In the genomic region with DNA sequence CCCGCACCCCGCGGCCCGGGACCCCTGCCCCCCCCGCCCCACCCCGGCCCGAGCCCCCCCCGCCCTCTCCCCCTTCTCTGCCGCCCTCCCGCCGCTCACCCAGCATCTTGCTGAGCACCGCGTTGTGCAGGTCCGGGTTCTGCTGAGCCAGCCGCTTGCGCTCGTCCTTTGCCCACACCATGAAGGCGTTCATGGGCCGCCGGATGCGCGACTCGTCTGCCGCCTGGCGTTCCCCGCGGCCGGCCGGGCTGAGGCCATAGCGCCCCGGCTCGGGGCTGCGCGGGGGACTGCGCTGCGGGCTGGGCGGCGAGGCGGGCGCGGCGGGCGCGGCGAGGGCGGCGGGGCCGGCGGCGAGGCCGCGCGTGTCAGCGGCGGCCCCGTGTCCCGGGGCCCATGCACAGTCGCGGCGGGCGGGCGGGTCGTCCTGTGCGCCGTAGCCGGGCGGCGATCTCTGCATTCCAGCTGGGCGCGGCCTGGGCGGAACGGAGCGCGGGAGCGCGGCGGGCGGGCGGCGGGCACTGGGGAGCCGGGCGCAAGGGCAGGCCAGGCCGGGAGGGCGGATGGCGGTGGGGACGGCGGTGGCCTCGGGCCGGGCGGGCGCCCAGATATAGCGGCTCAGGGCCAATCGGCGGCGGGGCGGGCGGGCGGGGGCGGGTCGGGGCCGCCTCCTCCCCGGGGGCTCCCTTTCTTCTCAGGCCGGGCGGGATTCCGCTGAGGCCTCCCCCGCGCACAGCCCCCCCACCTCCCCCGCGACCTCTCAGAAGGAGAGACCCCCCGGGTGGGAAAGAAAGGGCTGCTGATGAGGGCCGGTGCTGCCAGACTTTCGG, we compare ENCODE assay signal across 8 cellular contexts. TPM values are rescaled to one million over a fixed set of nuclear protein-coding genes. Genes with fewer than 3 reads are reported as not detected.
DNase-seq lines count a peak whose midpoint lies in the region; ATAC-seq and TF ChIP-seq lines count a peak whose summit lies in the region.

A gene (minus strand): TSS at position 580 of the 827 bp plus-strand sequence. CDS start 123 bp downstream, at position 457.

- H3K9me2 ChIP-seq in HCT116 (ENCODE audit: insufficient read depth) = no peaks in the 10 kb centered on the region

- peak; percentile 64 for ATAC-seq in HCT116
- no peak for ATAC-seq in HG03432 (IDR thresholded peaks at IDR 0.05; ENCODE audit: unreplicated experiment)
- no peak for ATAC-seq in GM19467 (IDR thresholded peaks at IDR 0.05; ENCODE audit: unreplicated experiment)
- ATAC-seq in GM18520 (IDR thresholded peaks at IDR 0.05; ENCODE audit: unreplicated experiment) = no peak

- WGBS in iPS DF 6.9 (ENCODE audit: insufficient coverage, insufficient read length) = no CpG with 5 or more reads among the region's 112 CpGs
- WGBS in testis, 2 donors = 0% methylated on average over 63 of the region's 112 CpGs; no CpG with 5 or more reads in 1 of the 2 donors

- H3K4me3 ChIP-seq in HCT116 (replicated peaks in 1 of 2; ENCODE audit: low read depth in 1 of 2, low read length in 2 of 2) (peak within 1 kb of the TSS; percentile 37 to 56), iPS DF 6.9 (ENCODE audit: low read length) (peak within 1 kb of the TSS; percentile 24; the same call in 1 of the 2 replicates), testis (peak within 1 kb of the TSS; percentile 36 to 40)

- TF ChIP-seq CTCF in HCT116 (IDR thresholded peaks at IDR 0.05 in 2 of 3, conservative IDR thresholded peaks at IDR 0.05 in 1 of 3; ENCODE audit: borderline replicate concordance in 1 of 3, insufficient read depth in 1 of 3, low read depth in 2 of 3, low read length in 2 of 3) = no peak
- TF ChIP-seq CTCF in testis (IDR thresholded peaks at IDR 0.05) = no peak

- DNase-seq in 8988T = peak; percentile 86
- no peak for DNase-seq in HCT116 (ENCODE audit: low read depth, low spot score)
- DNase-seq in activated naive CD4-positive, alpha-beta T cell treated with anti-CD3 and anti-CD28 coated beads, Interleukin-2, amount 50 U/mL, for 16 hours = peak; percentile 40
- DNase-seq in iPS DF 6.9 (ENCODE audit: low read depth, low spot score) = no peak
- no peak for DNase-seq in testis

- H3K27ac ChIP-seq in HCT116 (ENCODE audit: low read depth, low read length) = peak within 1 kb of the TSS; percentile 51; the same call in 1 of the 2 replicates
- no peak within 1 kb of the TSS for H3K27ac ChIP-seq in iPS DF 6.9 (ENCODE audit: low read length)
- peak within 1 kb of the TSS in 1 of 2 donors; percentile 30 for H3K27ac ChIP-seq in testis

- intact Hi-C loops in HCT116 (cut with micrococcal nuclease) (no loop called here), testis (cut with DNase I; ENCODE audit: low total_unique reads) (no loop called here)

- POLR2A ChIA-PET in HCT116 (lab: Charles Lee) = no interaction called here

- H3K79me2 ChIP-seq in HCT116 (ENCODE audit: insufficient read depth, low read length) = no peaks in the 10 kb centered on the region

- peak within 1 kb of the TSS; percentile 51 for H3K9ac ChIP-seq in HCT116 (ENCODE audit: low read length)

- CTCF ChIA-PET in HCT116 (lab: Charles Lee) = interaction anchor here (1.0 kb wide), 1 partner anchor 10 kb away, joined by 3 read pairs; no protein-coding TSS in a partner anchor

- no peaks in the 10 kb centered on the region for H4K20me1 ChIP-seq in HCT116 (ENCODE audit: insufficient read depth)

- no peak for TF ChIP-seq RAD21 in HCT116 (IDR thresholded peaks at IDR 0.05; ENCODE audit: low read depth)

- no TSS peak for BruUV-seq in HCT116 (replicated peaks; lab: Mats Ljungman, UMichigan)

- H3K36me3 ChIP-seq in HCT116 (ENCODE audit: control insufficient read depth in 1 of 2, insufficient read depth in 2 of 2, low read length in 2 of 2) (no peaks in the 10 kb centered on the region), iPS DF 6.9 (ENCODE audit: control insufficient read depth, insufficient read depth, low read length) (no peaks in the 10 kb centered on the region), testis (ENCODE audit: low read depth, missing control alignments) (no peaks in the 10 kb centered on the region)

- H2AFZ ChIP-seq in HCT116 (ENCODE audit: low read depth, low read length, poor library complexity, severe bottlenecking) = no peak within 1 kb of the TSS

- H3K9me3 ChIP-seq in HCT116 (ENCODE audit: control insufficient read depth in 1 of 2, insufficient read depth in 1 of 2, low read depth in 1 of 2, low read length in 2 of 2) = no peaks in the 10 kb centered on the region
- H3K9me3 ChIP-seq in iPS DF 6.9 (ENCODE audit: control insufficient read depth, insufficient read depth, low read length) = no peaks in the 10 kb centered on the region
- no peaks in the 10 kb centered on the region for H3K9me3 ChIP-seq in testis

- no peaks in the 10 kb centered on the region for H3K27me3 ChIP-seq in HCT116 (ENCODE audit: insufficient read depth, low read length)
- H3K27me3 ChIP-seq in iPS DF 6.9 (ENCODE audit: control insufficient read depth, insufficient read depth, low read length) = peaks cover 24% of the 10 kb centered on the region
- no peaks in the 10 kb centered on the region for H3K27me3 ChIP-seq in testis

- H3K4me1 ChIP-seq in HCT116 (ENCODE audit: control insufficient read depth in 1 of 2, insufficient read depth in 2 of 2, low read length in 2 of 2) (peaks cover 30 to 38% of the 10 kb centered on the region in 2 experiments), iPS DF 6.9 (ENCODE audit: control insufficient read depth, insufficient read depth, low read length) (peaks cover 8% of the 10 kb centered on the region; the same call in 1 of the 2 replicates), testis (peaks cover 8% of the 10 kb centered on the region)

- no peak for TF ChIP-seq POLR2A in HCT116 (IDR thresholded peaks at IDR 0.05; ENCODE audit: borderline replicate concordance, extremely low read depth, insufficient read depth, insufficient read length)
- TF ChIP-seq POLR2A in testis (IDR thresholded peaks at IDR 0.05) = no peak

- peak within 1 kb of the TSS; percentile 80 for H3K4me2 ChIP-seq in HCT116 (ENCODE audit: low read length)

- RAD21 ChIA-PET in HCT116 (lab: Charles Lee; ENCODE audit: low non-redundant PET in 1 of 2, low total read pairs in 2 of 2, uncharacterized antibody in 2 of 2, unreplicated experiment in 2 of 2) = no interaction called here

TF ChIP-seq in HCT116, 20 proteins besides CTCF, POLR2A, EP300 and RAD21:
- TF ChIP-seq SIN3A (IDR thresholded peaks at IDR 0.05; ENCODE audit: low read depth) = no peak
- TF ChIP-seq, protein P1, sequence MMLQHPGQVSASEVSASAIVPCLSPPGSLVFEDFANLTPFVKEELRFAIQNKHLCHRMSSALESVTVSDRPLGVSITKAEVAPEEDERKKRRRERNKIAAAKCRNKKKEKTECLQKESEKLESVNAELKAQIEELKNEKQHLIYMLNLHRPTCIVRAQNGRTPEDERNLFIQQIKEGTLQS (IDR thresholded peaks at IDR 0.05) = no peak
- no peak for TF ChIP-seq EGR1 (IDR thresholded peaks at IDR 0.05; ENCODE audit: low read depth)
- TF ChIP-seq FOSL1 (IDR thresholded peaks at IDR 0.05; ENCODE audit: low read depth) = no peak
- TF ChIP-seq JUND (IDR thresholded peaks at IDR 0.05) = no peak
- peak; percentile 66; the same call in 1 of the 2 replicates for TF ChIP-seq ZFX (IDR thresholded peaks at IDR 0.05)
- no peak for TF ChIP-seq SP1 (IDR thresholded peaks at IDR 0.05; ENCODE audit: low read depth)
- TF ChIP-seq, protein P2, sequence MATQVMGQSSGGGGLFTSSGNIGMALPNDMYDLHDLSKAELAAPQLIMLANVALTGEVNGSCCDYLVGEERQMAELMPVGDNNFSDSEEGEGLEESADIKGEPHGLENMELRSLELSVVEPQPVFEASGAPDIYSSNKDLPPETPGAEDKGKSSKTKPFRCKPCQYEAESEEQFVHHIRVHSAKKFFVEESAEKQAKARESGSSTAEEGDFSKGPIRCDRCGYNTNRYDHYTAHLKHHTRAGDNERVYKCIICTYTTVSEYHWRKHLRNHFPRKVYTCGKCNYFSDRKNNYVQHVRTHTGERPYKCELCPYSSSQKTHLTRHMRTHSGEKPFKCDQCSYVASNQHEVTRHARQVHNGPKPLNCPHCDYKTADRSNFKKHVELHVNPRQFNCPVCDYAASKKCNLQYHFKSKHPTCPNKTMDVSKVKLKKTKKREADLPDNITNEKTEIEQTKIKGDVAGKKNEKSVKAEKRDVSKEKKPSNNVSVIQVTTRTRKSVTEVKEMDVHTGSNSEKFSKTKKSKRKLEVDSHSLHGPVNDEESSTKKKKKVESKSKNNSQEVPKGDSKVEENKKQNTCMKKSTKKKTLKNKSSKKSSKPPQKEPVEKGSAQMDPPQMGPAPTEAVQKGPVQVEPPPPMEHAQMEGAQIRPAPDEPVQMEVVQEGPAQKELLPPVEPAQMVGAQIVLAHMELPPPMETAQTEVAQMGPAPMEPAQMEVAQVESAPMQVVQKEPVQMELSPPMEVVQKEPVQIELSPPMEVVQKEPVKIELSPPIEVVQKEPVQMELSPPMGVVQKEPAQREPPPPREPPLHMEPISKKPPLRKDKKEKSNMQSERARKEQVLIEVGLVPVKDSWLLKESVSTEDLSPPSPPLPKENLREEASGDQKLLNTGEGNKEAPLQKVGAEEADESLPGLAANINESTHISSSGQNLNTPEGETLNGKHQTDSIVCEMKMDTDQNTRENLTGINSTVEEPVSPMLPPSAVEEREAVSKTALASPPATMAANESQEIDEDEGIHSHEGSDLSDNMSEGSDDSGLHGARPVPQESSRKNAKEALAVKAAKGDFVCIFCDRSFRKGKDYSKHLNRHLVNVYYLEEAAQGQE (IDR thresholded peaks at IDR 0.05; ENCODE audit: low read depth) = no peak
- 0 out of 2 replicates have a peak, but pooled peaks have one; percentile 48 for TF ChIP-seq POLR2AphosphoS5 (IDR thresholded peaks at IDR 0.05; ENCODE audit: low read depth, low read length)

RNA-seq across cellular contexts. Expression of the gene that starts here (rescaled TPM):
- total RNA-seq in HCT116 (2021; ENCODE audit: unreplicated experiment) (3.3 TPM), testis (10 to 100 TPM in 1 of 2 donors, 1 to 10 TPM in 1; 6.1 to 17.1 TPM)
- 1.2 and 1.8 TPM in 2 replicates for polyA plus RNA-seq in HCT116 (2012)
- polyA plus RNA-seq in testis (ENCODE audit: insufficient read depth, low read depth, low replicate concordance) = 7.9 TPM

Comparison
In these comparisons a context has a peak if more than half of its experiments do, and no peak if none do; other contexts are left out.
1. DNase-seq: peak in 8988T (single experiment) and activated naive CD4-positive, alpha-beta T cell treated with anti-CD3 and anti-CD28 coated beads, Interleukin-2, amount 50 U/mL, for 16 hours (single experiment); none in HCT116 (single experiment), iPS DF 6.9 (single experiment) and testis (single experiment).
2. Peak in every context shown above with its lines, with median percentiles within 50 percentile points of each other: H3K4me3 ChIP-seq.